In the genomic region with DNA sequence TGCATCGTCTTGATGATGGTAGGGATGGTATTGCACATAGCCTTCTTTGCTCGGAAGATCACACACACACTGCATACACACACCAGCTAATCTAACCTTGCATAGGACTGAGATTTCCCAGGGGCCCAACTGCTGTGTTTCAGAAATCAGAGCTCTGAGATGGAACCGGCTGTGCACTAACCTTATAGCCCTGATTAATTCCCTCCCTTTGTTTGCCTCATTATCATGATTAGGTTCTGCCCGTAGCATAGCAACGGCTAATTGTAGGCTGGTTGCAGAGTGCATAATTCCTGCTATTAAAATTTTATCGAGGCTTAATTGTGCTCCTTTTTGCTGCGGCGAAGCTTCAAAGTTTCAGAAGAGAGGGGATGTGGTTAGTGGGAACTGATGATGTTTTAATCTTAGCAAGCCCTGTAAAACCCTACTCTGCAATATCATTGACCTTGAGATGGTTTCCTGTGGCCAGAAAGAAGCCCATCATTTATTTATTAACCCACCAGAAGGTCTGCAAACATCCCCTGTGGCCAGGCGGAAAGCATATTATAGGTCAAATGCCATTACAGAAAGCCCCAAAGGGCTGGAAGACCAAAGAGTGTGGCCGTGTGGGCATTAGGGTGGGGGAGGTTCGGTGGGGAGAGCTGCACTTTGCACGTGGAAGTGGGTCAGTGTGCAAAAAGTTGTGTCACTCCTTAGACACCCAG, we compare ENCODE assay signal across 1 cellular context.
TF ChIP-seq lines count a peak whose summit lies in the region.

No MANE protein-coding gene starts in this region.

TF ChIP-seq in HepG2, 621 proteins besides CTCF, POLR2A, EP300 and RAD21 (continued from another document):
- TF ChIP-seq, protein P1, sequence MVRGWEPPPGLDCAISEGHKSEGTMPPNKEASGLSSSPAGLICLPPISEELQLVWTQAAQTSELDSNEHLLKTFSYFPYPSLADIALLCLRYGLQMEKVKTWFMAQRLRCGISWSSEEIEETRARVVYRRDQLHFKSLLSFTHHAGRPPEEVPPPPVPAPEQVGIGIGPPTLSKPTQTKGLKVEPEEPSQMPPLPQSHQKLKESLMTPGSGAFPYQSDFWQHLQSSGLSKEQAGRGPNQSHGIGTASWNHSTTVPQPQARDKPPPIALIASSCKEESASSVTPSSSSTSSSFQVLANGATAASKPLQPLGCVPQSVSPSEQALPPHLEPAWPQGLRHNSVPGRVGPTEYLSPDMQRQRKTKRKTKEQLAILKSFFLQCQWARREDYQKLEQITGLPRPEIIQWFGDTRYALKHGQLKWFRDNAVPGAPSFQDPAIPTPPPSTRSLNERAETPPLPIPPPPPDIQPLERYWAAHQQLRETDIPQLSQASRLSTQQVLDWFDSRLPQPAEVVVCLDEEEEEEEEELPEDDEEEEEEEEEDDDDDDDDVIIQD (CRISPR knock-in tag; IDR thresholded peaks at IDR 0.05; ENCODE audit: low read depth) = no peak
- TF ChIP-seq HMGA1 (CRISPR knock-in tag; conservative IDR thresholded peaks at IDR 0.05) (no peak), NR2F6 (IDR thresholded peaks at IDR 0.05) (0 out of 2 replicates have a peak, but pooled peaks have one; percentile 20), NR2F6 (CRISPR knock-in tag; IDR thresholded peaks at IDR 0.05) (no peak), HOXD1 (CRISPR knock-in tag; IDR thresholded peaks at IDR 0.05) (no peak), SALL1 (CRISPR knock-in tag; IDR thresholded peaks at IDR 0.05) (peak; percentile 64), RARA (CRISPR knock-in tag; IDR thresholded peaks at IDR 0.05) (peak; percentile 53), RXRB (CRISPR knock-in tag; IDR thresholded peaks at IDR 0.05; ENCODE audit: borderline replicate concordance) (peak; percentile 50; the same call in 1 of the 2 replicates), PHF21A (CRISPR knock-in tag; IDR thresholded peaks at IDR 0.05) (0 out of 2 replicates have a peak, but pooled peaks have one; percentile 26), HNF4A (CRISPR knock-in tag; IDR thresholded peaks at IDR 0.05) (peak; percentile 51), MED1 (CRISPR knock-in tag; IDR thresholded peaks at IDR 0.05) (peak; percentile 45; the same call in 1 of the 2 replicates), MED13 (CRISPR knock-in tag; IDR thresholded peaks at IDR 0.05) (no peak)
- TF ChIP-seq, protein P2, sequence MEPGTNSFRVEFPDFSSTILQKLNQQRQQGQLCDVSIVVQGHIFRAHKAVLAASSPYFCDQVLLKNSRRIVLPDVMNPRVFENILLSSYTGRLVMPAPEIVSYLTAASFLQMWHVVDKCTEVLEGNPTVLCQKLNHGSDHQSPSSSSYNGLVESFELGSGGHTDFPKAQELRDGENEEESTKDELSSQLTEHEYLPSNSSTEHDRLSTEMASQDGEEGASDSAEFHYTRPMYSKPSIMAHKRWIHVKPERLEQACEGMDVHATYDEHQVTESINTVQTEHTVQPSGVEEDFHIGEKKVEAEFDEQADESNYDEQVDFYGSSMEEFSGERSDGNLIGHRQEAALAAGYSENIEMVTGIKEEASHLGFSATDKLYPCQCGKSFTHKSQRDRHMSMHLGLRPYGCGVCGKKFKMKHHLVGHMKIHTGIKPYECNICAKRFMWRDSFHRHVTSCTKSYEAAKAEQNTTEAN (CRISPR knock-in tag; conservative IDR thresholded peaks at IDR 0.05) = peak; percentile 83
- TF ChIP-seq, protein P3, sequence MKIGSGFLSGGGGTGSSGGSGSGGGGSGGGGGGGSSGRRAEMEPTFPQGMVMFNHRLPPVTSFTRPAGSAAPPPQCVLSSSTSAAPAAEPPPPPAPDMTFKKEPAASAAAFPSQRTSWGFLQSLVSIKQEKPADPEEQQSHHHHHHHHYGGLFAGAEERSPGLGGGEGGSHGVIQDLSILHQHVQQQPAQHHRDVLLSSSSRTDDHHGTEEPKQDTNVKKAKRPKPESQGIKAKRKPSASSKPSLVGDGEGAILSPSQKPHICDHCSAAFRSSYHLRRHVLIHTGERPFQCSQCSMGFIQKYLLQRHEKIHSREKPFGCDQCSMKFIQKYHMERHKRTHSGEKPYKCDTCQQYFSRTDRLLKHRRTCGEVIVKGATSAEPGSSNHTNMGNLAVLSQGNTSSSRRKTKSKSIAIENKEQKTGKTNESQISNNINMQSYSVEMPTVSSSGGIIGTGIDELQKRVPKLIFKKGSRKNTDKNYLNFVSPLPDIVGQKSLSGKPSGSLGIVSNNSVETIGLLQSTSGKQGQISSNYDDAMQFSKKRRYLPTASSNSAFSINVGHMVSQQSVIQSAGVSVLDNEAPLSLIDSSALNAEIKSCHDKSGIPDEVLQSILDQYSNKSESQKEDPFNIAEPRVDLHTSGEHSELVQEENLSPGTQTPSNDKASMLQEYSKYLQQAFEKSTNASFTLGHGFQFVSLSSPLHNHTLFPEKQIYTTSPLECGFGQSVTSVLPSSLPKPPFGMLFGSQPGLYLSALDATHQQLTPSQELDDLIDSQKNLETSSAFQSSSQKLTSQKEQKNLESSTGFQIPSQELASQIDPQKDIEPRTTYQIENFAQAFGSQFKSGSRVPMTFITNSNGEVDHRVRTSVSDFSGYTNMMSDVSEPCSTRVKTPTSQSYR (CRISPR knock-in tag; IDR thresholded peaks at IDR 0.05; ENCODE audit: borderline replicate concordance) = peak; percentile 64; the same call in 1 of the 2 replicates
- TF ChIP-seq, protein P4, sequence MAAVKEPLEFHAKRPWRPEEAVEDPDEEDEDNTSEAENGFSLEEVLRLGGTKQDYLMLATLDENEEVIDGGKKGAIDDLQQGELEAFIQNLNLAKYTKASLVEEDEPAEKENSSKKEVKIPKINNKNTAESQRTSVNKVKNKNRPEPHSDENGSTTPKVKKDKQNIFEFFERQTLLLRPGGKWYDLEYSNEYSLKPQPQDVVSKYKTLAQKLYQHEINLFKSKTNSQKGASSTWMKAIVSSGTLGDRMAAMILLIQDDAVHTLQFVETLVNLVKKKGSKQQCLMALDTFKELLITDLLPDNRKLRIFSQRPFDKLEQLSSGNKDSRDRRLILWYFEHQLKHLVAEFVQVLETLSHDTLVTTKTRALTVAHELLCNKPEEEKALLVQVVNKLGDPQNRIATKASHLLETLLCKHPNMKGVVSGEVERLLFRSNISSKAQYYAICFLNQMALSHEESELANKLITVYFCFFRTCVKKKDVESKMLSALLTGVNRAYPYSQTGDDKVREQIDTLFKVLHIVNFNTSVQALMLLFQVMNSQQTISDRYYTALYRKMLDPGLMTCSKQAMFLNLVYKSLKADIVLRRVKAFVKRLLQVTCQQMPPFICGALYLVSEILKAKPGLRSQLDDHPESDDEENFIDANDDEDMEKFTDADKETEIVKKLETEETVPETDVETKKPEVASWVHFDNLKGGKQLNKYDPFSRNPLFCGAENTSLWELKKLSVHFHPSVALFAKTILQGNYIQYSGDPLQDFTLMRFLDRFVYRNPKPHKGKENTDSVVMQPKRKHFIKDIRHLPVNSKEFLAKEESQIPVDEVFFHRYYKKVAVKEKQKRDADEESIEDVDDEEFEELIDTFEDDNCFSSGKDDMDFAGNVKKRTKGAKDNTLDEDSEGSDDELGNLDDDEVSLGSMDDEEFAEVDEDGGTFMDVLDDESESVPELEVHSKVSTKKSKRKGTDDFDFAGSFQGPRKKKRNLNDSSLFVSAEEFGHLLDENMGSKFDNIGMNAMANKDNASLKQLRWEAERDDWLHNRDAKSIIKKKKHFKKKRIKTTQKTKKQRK (IDR thresholded peaks at IDR 0.05; ENCODE audit: low read length) = no peak
- TF ChIP-seq, protein P5, sequence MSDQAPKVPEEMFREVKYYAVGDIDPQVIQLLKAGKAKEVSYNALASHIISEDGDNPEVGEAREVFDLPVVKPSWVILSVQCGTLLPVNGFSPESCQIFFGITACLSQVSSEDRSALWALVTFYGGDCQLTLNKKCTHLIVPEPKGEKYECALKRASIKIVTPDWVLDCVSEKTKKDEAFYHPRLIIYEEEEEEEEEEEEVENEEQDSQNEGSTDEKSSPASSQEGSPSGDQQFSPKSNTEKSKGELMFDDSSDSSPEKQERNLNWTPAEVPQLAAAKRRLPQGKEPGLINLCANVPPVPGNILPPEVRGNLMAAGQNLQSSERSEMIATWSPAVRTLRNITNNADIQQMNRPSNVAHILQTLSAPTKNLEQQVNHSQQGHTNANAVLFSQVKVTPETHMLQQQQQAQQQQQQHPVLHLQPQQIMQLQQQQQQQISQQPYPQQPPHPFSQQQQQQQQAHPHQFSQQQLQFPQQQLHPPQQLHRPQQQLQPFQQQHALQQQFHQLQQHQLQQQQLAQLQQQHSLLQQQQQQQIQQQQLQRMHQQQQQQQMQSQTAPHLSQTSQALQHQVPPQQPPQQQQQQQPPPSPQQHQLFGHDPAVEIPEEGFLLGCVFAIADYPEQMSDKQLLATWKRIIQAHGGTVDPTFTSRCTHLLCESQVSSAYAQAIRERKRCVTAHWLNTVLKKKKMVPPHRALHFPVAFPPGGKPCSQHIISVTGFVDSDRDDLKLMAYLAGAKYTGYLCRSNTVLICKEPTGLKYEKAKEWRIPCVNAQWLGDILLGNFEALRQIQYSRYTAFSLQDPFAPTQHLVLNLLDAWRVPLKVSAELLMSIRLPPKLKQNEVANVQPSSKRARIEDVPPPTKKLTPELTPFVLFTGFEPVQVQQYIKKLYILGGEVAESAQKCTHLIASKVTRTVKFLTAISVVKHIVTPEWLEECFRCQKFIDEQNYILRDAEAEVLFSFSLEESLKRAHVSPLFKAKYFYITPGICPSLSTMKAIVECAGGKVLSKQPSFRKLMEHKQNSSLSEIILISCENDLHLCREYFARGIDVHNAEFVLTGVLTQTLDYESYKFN (CRISPR knock-in tag; conservative IDR thresholded peaks at IDR 0.05) = peak; percentile 66
- TF ChIP-seq, protein P6, sequence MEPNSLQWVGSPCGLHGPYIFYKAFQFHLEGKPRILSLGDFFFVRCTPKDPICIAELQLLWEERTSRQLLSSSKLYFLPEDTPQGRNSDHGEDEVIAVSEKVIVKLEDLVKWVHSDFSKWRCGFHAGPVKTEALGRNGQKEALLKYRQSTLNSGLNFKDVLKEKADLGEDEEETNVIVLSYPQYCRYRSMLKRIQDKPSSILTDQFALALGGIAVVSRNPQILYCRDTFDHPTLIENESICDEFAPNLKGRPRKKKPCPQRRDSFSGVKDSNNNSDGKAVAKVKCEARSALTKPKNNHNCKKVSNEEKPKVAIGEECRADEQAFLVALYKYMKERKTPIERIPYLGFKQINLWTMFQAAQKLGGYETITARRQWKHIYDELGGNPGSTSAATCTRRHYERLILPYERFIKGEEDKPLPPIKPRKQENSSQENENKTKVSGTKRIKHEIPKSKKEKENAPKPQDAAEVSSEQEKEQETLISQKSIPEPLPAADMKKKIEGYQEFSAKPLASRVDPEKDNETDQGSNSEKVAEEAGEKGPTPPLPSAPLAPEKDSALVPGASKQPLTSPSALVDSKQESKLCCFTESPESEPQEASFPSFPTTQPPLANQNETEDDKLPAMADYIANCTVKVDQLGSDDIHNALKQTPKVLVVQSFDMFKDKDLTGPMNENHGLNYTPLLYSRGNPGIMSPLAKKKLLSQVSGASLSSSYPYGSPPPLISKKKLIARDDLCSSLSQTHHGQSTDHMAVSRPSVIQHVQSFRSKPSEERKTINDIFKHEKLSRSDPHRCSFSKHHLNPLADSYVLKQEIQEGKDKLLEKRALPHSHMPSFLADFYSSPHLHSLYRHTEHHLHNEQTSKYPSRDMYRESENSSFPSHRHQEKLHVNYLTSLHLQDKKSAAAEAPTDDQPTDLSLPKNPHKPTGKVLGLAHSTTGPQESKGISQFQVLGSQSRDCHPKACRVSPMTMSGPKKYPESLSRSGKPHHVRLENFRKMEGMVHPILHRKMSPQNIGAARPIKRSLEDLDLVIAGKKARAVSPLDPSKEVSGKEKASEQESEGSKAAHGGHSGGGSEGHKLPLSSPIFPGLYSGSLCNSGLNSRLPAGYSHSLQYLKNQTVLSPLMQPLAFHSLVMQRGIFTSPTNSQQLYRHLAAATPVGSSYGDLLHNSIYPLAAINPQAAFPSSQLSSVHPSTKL (CRISPR knock-in tag; IDR thresholded peaks at IDR 0.05) = peak; percentile 21; the same call in 1 of the 2 replicates
